In genomic region chr16:67017810-67018488, GRCh38 we compare ENCODE assay signal across 1 cellular context.
TF ChIP-seq lines count a peak whose summit lies in the region.

No MANE protein-coding gene starts in this region.

TF ChIP-seq in HepG2, 621 proteins besides CTCF, POLR2A, EP300 and RAD21 (continued from another document and continues in another):
- TF ChIP-seq KLF16 (CRISPR knock-in tag; IDR thresholded peaks at IDR 0.05) = peak in 1 of 2 experiments; percentile 65; a peak in 1 of 4 replicates
- TF ChIP-seq ZNF367 (CRISPR knock-in tag; IDR thresholded peaks at IDR 0.05; ENCODE audit: borderline replicate concordance) = no peak
- TF ChIP-seq RCOR2 (CRISPR knock-in tag; IDR thresholded peaks at IDR 0.05) = peak; percentile 62; the same call in 1 of the 2 replicates
- TF ChIP-seq MXI1 (IDR thresholded peaks at IDR 0.05; ENCODE audit: borderline replicate concordance, low read depth, low read length) = peak; percentile 83; the same call in 1 of the 3 replicates
- TF ChIP-seq CEBPZ (IDR thresholded peaks at IDR 0.05; ENCODE audit: low read length) = no peak
- TF ChIP-seq NPAS2 (CRISPR knock-in tag; IDR thresholded peaks at IDR 0.05; ENCODE audit: borderline replicate concordance) = no peak
- peak; percentile 46; the same call in 1 of the 2 replicates for TF ChIP-seq RFX5 (IDR thresholded peaks at IDR 0.05; ENCODE audit: low read depth, low read length)
- TF ChIP-seq CENPT (CRISPR knock-in tag; IDR thresholded peaks at IDR 0.05; ENCODE audit: low read depth) = 0 out of 2 replicates have a peak, but pooled peaks have one; percentile 43
- TF ChIP-seq ZNF777 (CRISPR knock-in tag; IDR thresholded peaks at IDR 0.05) = no peak; the same call in 1 of the 2 replicates
- 0 out of 2 replicates have a peak, but pooled peaks have one; percentile 37 for TF ChIP-seq UBTF (CRISPR knock-in tag; IDR thresholded peaks at IDR 0.05)
- TF ChIP-seq TOPORS (CRISPR knock-in tag; IDR thresholded peaks at IDR 0.05) = peak; percentile 71; the same call in 1 of the 2 replicates
- peak; percentile 81 for TF ChIP-seq SALL1 (CRISPR knock-in tag; IDR thresholded peaks at IDR 0.05)
- no peak for TF ChIP-seq ZNF776 (CRISPR knock-in tag; IDR thresholded peaks at IDR 0.05)
- TF ChIP-seq ZNF616 (CRISPR knock-in tag; IDR thresholded peaks at IDR 0.05; ENCODE audit: low read depth) = no peak
- 0 out of 2 replicates have a peak, but pooled peaks have one; percentile 47 for TF ChIP-seq SRY (CRISPR knock-in tag; IDR thresholded peaks at IDR 0.05)
- peak; percentile 51 to 90; a peak in 3 of 4 replicates for TF ChIP-seq HMGXB4 (CRISPR knock-in tag; IDR thresholded peaks at IDR 0.05; ENCODE audit: borderline replicate concordance in 1 of 2, low read depth in 1 of 2)
- TF ChIP-seq THYN1 (CRISPR knock-in tag; IDR thresholded peaks at IDR 0.05; ENCODE audit: borderline replicate concordance, low read depth) = no peak
- peak; percentile 47; the same call in 1 of the 2 replicates for TF ChIP-seq ZSCAN9 (CRISPR knock-in tag; IDR thresholded peaks at IDR 0.05; ENCODE audit: borderline replicate concordance)
- peak; percentile 31; the same call in 1 of the 2 replicates for TF ChIP-seq ETV5 (CRISPR knock-in tag; IDR thresholded peaks at IDR 0.05; ENCODE audit: borderline replicate concordance)
- TF ChIP-seq TIGD3 (CRISPR knock-in tag; IDR thresholded peaks at IDR 0.05; ENCODE audit: borderline replicate concordance) = no peak
- TF ChIP-seq REPIN1 (CRISPR knock-in tag; IDR thresholded peaks at IDR 0.05; ENCODE audit: borderline replicate concordance, low read depth) = peak; percentile 81; the same call in 1 of the 2 replicates
- TF ChIP-seq ZBTB14 (CRISPR knock-in tag; IDR thresholded peaks at IDR 0.05) = no peak
- TF ChIP-seq KMT2B (CRISPR knock-in tag; IDR thresholded peaks at IDR 0.05) = peak; percentile 43; the same call in 1 of the 2 replicates
- peak; percentile 75; the same call in 1 of the 2 replicates for TF ChIP-seq ZNF136 (CRISPR knock-in tag; IDR thresholded peaks at IDR 0.05; ENCODE audit: low read depth)
- 0 out of 2 replicates have a peak, but pooled peaks have one; percentile 39 for TF ChIP-seq ZNF280D (CRISPR knock-in tag; IDR thresholded peaks at IDR 0.05)
- 0 out of 2 replicates have a peak, but pooled peaks have one; percentile 12 for TF ChIP-seq ZNF362 (CRISPR knock-in tag; IDR thresholded peaks at IDR 0.05; ENCODE audit: borderline replicate concordance)
- peak; percentile 32; the same call in 1 of the 2 replicates for TF ChIP-seq PHF8 (CRISPR knock-in tag; IDR thresholded peaks at IDR 0.05)
- peak; percentile 43; the same call in 1 of the 2 replicates for TF ChIP-seq CCDC6 (CRISPR knock-in tag; IDR thresholded peaks at IDR 0.05)
- TF ChIP-seq MED8 (CRISPR knock-in tag; IDR thresholded peaks at IDR 0.05; ENCODE audit: insufficient replicate concordance) = no peak
- no peak; the same call in 1 of the 2 replicates for TF ChIP-seq HMG20A (CRISPR knock-in tag; IDR thresholded peaks at IDR 0.05; ENCODE audit: borderline replicate concordance)
- peak; percentile 59; the same call in 1 of the 2 replicates for TF ChIP-seq KAT8 (CRISPR knock-in tag; IDR thresholded peaks at IDR 0.05)
- TF ChIP-seq CEBPB (IDR thresholded peaks at IDR 0.05; ENCODE audit: borderline replicate concordance, low read depth, low read length) = no peak
- TF ChIP-seq MLXIP (CRISPR knock-in tag; IDR thresholded peaks at IDR 0.05; ENCODE audit: borderline replicate concordance) = no peak
- no peak for TF ChIP-seq ZNF563 (CRISPR knock-in tag; IDR thresholded peaks at IDR 0.05)
- TF ChIP-seq ZNF501 (CRISPR knock-in tag; IDR thresholded peaks at IDR 0.05) = peak; percentile 67; the same call in 1 of the 2 replicates
- 0 out of 2 replicates have a peak, but pooled peaks have one; percentile 74 for TF ChIP-seq ZNF124 (CRISPR knock-in tag; IDR thresholded peaks at IDR 0.05)
- TF ChIP-seq ZNF772 (CRISPR knock-in tag; IDR thresholded peaks at IDR 0.05) = peak; percentile 65; the same call in 1 of the 2 replicates
- peak; percentile 78 for TF ChIP-seq XRCC5 (optimal IDR thresholded peaks at IDR 0.05; ENCODE audit: low read length)
- no peak for TF ChIP-seq ZNF234 (CRISPR knock-in tag; conservative IDR thresholded peaks at IDR 0.05)
- TF ChIP-seq BCL6 (CRISPR knock-in tag; IDR thresholded peaks at IDR 0.05) = 0 out of 2 replicates have a peak, but pooled peaks have one; percentile 25
- peak; percentile 74; the same call in 1 of the 2 replicates for TF ChIP-seq IKZF5 (CRISPR knock-in tag; IDR thresholded peaks at IDR 0.05)
